In genomic region chr2:147182260-147182659, GRCh38 we compare ENCODE assay signal across 9 cellular contexts.
DNase-seq lines count a peak whose midpoint lies in the region; ATAC-seq lines count a peak whose summit lies in the region.
"Had no signal": no experiment of that assay in that cellular context is flagged by ENCODE, and none has a peak within 500 bp of the region (broad histone marks: within the 10 kb centered on the region; RNA-seq: fewer than 3 reads in every experiment).

No MANE protein-coding gene starts in this region.

- no peak overlapping the region for H3K4me3 Mint-ChIP-seq in activated T-cell treated with anti-CD3 and anti-CD28 coated beads, Interleukin-2, amount 50 U/mL, for 24 hours

- peaks cover 25% of the 10 kb centered on the region for H3K4me1 Mint-ChIP-seq in activated T-cell treated with anti-CD3 and anti-CD28 coated beads, Interleukin-2, amount 50 U/mL, for 24 hours (ENCODE audit: low read depth)

- H3K9me3 Mint-ChIP-seq in activated T-cell treated with anti-CD3 and anti-CD28 coated beads, Interleukin-2, amount 50 U/mL, for 24 hours = peaks cover 7% of the 10 kb centered on the region

- ATAC-seq in GM19467 (IDR thresholded peaks at IDR 0.05; ENCODE audit: unreplicated experiment) = peak; percentile 67
- ATAC-seq in HG03280 (IDR thresholded peaks at IDR 0.05; ENCODE audit: unreplicated experiment) = peak; percentile 70
- ATAC-seq: K562 had no signal

- DNase-seq in activated T-cell treated with anti-CD3 and anti-CD28 coated beads, Interleukin-2, amount 50 U/mL, for 24 hours = peak; percentile 57
- DNase-seq in stimulated activated CD4-positive, alpha-beta T cell treated with anti-CD3 and anti-CD28 coated beads, Interleukin-4, amount 100 ng/mL, for 1 hour = peak; percentile 48
- DNase-seq in NCI-H2081 treated with DMSO at 0.1 percent for 48 hours (lab: John Stamatoyannopoulos, UW) (no peak), SHP77 (lab: John Stamatoyannopoulos, UW) (no peak), DMS114 treated with DMSO at 0.1 percent for 48 hours (lab: John Stamatoyannopoulos, UW; ENCODE audit: unreplicated experiment) (no peak), SIG-M5 (lab: John Stamatoyannopoulos, UW) (no peak)

- no peaks in the 10 kb centered on the region for H3K36me3 Mint-ChIP-seq in activated T-cell treated with anti-CD3 and anti-CD28 coated beads, Interleukin-2, amount 50 U/mL, for 24 hours (ENCODE audit: low read depth)

- H3K27ac Mint-ChIP-seq in activated T-cell treated with anti-CD3 and anti-CD28 coated beads, Interleukin-2, amount 50 U/mL, for 24 hours = peak overlapping the region; percentile 47

- peaks cover 2% of the 10 kb centered on the region for H3K27me3 Mint-ChIP-seq in activated T-cell treated with anti-CD3 and anti-CD28 coated beads, Interleukin-2, amount 50 U/mL, for 24 hours

Comparison
In these comparisons a context has a peak if more than half of its experiments do, and no peak if none do; other contexts are left out.
1. DNase-seq: peak in activated T-cell treated with anti-CD3 and anti-CD28 coated beads, Interleukin-2, amount 50 U/mL, for 24 hours (single experiment) and stimulated activated CD4-positive, alpha-beta T cell treated with anti-CD3 and anti-CD28 coated beads, Interleukin-4, amount 100 ng/mL, for 1 hour (single experiment); none in NCI-H2081 treated with DMSO at 0.1 percent for 48 hours (single experiment), SHP77 (0 of 2), DMS114 treated with DMSO at 0.1 percent for 48 hours (single experiment) and SIG-M5 (single experiment).